In genomic region chr2:54855434-54855833, GRCh38 we compare ENCODE assay signal across 23 cellular contexts.
"Had no signal": no experiment of that assay in that cellular context is flagged by ENCODE, and none has a peak within 500 bp of the region (broad histone marks: within the 10 kb centered on the region; RNA-seq: fewer than 3 reads in every experiment).

No MANE protein-coding gene starts in this region.

- FAIRE-seq: small intestine, TTC549 had no signal

- H3K27ac ChIP-seq: dorsolateral prefrontal cortex, prostate gland, tibial nerve, uterus had no signal

- H3K36me3 ChIP-seq: prostate gland, tibial nerve, uterus had no signal

- H3K27me3 ChIP-seq: dorsolateral prefrontal cortex, tibial nerve, uterus had no signal

- DNase-seq: activated B cell treated with CpG ODN at 0.5 μM for 24 hours; activated CD4-positive, alpha-beta T cell treated with anti-CD3 and anti-CD28 coated beads, Interleukin-2, amount 10 ng/mL, durations not matched to agents 24 days and 14 days; activated CD8-positive, alpha-beta memory T cell treated with anti-CD3 and anti-CD28 coated beads, Interleukin-2, amount 50 U/mL, for 4 hours; activated CD8-positive, alpha-beta T cell treated with anti-CD3 and anti-CD28 coated beads, Interleukin-2, amount 10 ng/mL, durations not matched to agents 7 days and 5 days; activated gamma-delta T cell treated with Interleukin-2 at 50 U/mL for 16 hours; activated naive CD8-positive, alpha-beta T cell treated with anti-CD3 and anti-CD28 coated beads, Interleukin-2, amount 10 ng/mL, durations not matched to agents 7 days and 5 days; activated T-cell treated with anti-CD3 and anti-CD28 coated beads, Interleukin-2, amount 50 U/mL, for 72 hours; anterior cingulate cortex; dorsolateral prefrontal cortex; endodermal cell; glutamatergic neuron; hypothalamus; mesendoderm; nephron progenitor cell; occipital lobe; right cardiac atrium; small intestine; stimulated activated CD4-positive, alpha-beta T cell treated with anti-CD3 and anti-CD28 coated beads, Interleukin-4, amount 100 ng/mL, for 24 hours; stimulated activated naive CD4-positive, alpha-beta T cell; uterus had no signal

- H3K9me3 ChIP-seq: prostate gland, tibial nerve, uterus had no signal

- H3K4me1 ChIP-seq: prostate gland, tibial nerve, uterus had no signal

- H3K4me3 ChIP-seq: dorsolateral prefrontal cortex, prostate gland, tibial nerve, uterus had no signal

- ATAC-seq: activated CD8-positive, alpha-beta T cell treated with anti-CD3 and anti-CD28 coated beads, Interleukin-2, amount 10 ng/mL, durations not matched to agents 7 days and 5 days; activated T-cell treated with anti-CD3 and anti-CD28 coated beads, Interleukin-2, amount 50 U/mL, for 72 hours; right cardiac atrium had no signal
